In genomic region chr7:30504347-30505173, GRCh38 we compare ENCODE assay signal across 1 cellular context.
TF ChIP-seq lines count a peak whose summit lies in the region.

Gene GGCT, minus strand, starts transcription at chr7:30504829. Its CDS starts 120 bp downstream, at chr7:30504709.

TF ChIP-seq in HepG2, 621 proteins besides CTCF, POLR2A, EP300 and RAD21 (continued from another document and continues in another):
- no peak for TF ChIP-seq JUND (CRISPR knock-in tag; IDR thresholded peaks at IDR 0.05)
- no peak for TF ChIP-seq ZC3H13 (CRISPR knock-in tag; IDR thresholded peaks at IDR 0.05)
- peak; percentile 52; the same call in 1 of the 2 replicates for TF ChIP-seq ZNF768 (CRISPR knock-in tag; IDR thresholded peaks at IDR 0.05)
- TF ChIP-seq ZNF318 (CRISPR knock-in tag; IDR thresholded peaks at IDR 0.05), result no peak
- TF ChIP-seq HIC2 (CRISPR knock-in tag; IDR thresholded peaks at IDR 0.05; ENCODE audit: low read depth), result peak; percentile 73
- TF ChIP-seq NFE2L1 (CRISPR knock-in tag; IDR thresholded peaks at IDR 0.05; ENCODE audit: borderline replicate concordance), result no peak
- peak; percentile 76; the same call in 1 of the 2 replicates for TF ChIP-seq ZNF703 (CRISPR knock-in tag; IDR thresholded peaks at IDR 0.05; ENCODE audit: borderline replicate concordance)
- no peak for TF ChIP-seq DMTF1 (CRISPR knock-in tag; IDR thresholded peaks at IDR 0.05)
- peak; percentile 91 for TF ChIP-seq YEATS4 (CRISPR knock-in tag; IDR thresholded peaks at IDR 0.05; ENCODE audit: borderline replicate concordance)
- TF ChIP-seq ZMYM4 (CRISPR knock-in tag; IDR thresholded peaks at IDR 0.05), result peak; percentile 92
- TF ChIP-seq MTERF4 (CRISPR knock-in tag; IDR thresholded peaks at IDR 0.05), result peak; percentile 52; the same call in 1 of the 2 replicates
- TF ChIP-seq CBFB (CRISPR knock-in tag; IDR thresholded peaks at IDR 0.05), result no peak
- TF ChIP-seq ZNF549 (CRISPR knock-in tag; IDR thresholded peaks at IDR 0.05), result 0 out of 2 replicates have a peak, but pooled peaks have one; percentile 28
- no peak for TF ChIP-seq IKZF4 (CRISPR knock-in tag; IDR thresholded peaks at IDR 0.05; ENCODE audit: borderline replicate concordance, low read depth, not compliant biosample characterization)
- TF ChIP-seq ZXDC (CRISPR knock-in tag; IDR thresholded peaks at IDR 0.05), result 0 out of 2 replicates have a peak, but pooled peaks have one; percentile 20
- TF ChIP-seq ZNF724P (CRISPR knock-in tag; IDR thresholded peaks at IDR 0.05; ENCODE audit: borderline replicate concordance), result no peak
- TF ChIP-seq ZNF263 (CRISPR knock-in tag; IDR thresholded peaks at IDR 0.05), result no peak
- TF ChIP-seq HNF4A (CRISPR knock-in tag; IDR thresholded peaks at IDR 0.05), result no peak
- no peak; the same call in 1 of the 2 replicates for TF ChIP-seq SMAD1 (CRISPR knock-in tag; IDR thresholded peaks at IDR 0.05; ENCODE audit: borderline replicate concordance, low read depth)
- 0 out of 2 replicates have a peak, but pooled peaks have one; percentile 37 for TF ChIP-seq ZNF556 (CRISPR knock-in tag; IDR thresholded peaks at IDR 0.05; ENCODE audit: borderline replicate concordance)
- TF ChIP-seq AFF4 (CRISPR knock-in tag; IDR thresholded peaks at IDR 0.05), result no peak
- TF ChIP-seq PHB2 (IDR thresholded peaks at IDR 0.05; ENCODE audit: partially characterized antibody), result no peak
- TF ChIP-seq ZBTB42 (CRISPR knock-in tag; IDR thresholded peaks at IDR 0.05), result no peak; the same call in 1 of the 2 replicates
